Comparison of ENCODE assay signal across 8 cellular contexts in genomic region chr4:38426532-38426931, GRCh38.
"Had no signal": no experiment of that assay in that cellular context is flagged by ENCODE, and none has a peak within 500 bp of the region (broad histone marks: within the 10 kb centered on the region; RNA-seq: fewer than 3 reads in every experiment).

No MANE protein-coding gene starts in this region.

- ATAC-seq: GM12878 had no signal

- DNase-seq: GDM1, GF-D8 had no signal

- H3K4me3 ChIP-seq: GM12878 had no signal

- FAIRE-seq: G401.6, GM12878, GM12891, GM12892, GM18507, GM19239 had no signal
